In the genomic region with DNA sequence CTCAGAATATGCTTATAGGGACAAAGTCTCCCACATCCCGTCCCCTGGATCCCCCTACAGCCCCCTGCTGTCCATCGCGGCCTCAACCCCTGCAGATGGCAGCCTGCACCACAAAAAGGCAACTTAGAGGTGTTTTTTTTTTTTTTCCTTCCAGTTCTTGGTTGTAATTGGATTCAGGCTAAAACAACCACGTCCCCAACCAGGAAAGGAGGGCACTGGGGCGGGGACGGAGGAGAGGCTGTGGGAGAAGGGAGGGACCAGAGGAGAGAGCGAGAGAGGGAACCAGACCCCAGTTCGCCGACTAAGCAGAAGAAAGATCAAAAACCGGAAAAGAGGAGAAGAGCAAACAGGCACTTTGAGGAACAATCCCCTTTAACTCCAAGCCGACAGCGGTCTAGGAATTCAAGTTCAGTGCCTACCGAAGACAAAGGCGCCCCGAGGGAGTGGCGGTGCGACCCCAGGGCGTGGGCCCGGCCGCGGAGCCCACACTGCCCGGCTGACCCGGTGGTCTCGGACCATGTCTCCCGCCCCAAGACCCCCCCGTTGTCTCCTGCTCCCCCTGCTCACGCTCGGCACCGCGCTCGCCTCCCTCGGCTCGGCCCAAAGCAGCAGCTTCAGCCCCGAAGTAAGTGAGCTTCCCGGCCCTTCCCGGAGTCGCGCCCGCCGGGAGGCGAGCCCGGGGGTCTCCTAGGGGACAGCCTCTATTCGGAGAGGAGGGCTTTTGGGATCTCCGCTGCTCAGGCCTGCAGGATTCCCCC, we compare ENCODE assay signal across 1 cellular context.
TF ChIP-seq lines count a peak whose summit lies in the region.

A gene (plus strand): TSS at position 285 of the 758 bp plus-strand sequence. CDS start 233 bp downstream, at position 518.

TF ChIP-seq in HepG2, 621 proteins besides CTCF, POLR2A, EP300 and RAD21 (continued from another document):
- TF ChIP-seq, protein P1, sequence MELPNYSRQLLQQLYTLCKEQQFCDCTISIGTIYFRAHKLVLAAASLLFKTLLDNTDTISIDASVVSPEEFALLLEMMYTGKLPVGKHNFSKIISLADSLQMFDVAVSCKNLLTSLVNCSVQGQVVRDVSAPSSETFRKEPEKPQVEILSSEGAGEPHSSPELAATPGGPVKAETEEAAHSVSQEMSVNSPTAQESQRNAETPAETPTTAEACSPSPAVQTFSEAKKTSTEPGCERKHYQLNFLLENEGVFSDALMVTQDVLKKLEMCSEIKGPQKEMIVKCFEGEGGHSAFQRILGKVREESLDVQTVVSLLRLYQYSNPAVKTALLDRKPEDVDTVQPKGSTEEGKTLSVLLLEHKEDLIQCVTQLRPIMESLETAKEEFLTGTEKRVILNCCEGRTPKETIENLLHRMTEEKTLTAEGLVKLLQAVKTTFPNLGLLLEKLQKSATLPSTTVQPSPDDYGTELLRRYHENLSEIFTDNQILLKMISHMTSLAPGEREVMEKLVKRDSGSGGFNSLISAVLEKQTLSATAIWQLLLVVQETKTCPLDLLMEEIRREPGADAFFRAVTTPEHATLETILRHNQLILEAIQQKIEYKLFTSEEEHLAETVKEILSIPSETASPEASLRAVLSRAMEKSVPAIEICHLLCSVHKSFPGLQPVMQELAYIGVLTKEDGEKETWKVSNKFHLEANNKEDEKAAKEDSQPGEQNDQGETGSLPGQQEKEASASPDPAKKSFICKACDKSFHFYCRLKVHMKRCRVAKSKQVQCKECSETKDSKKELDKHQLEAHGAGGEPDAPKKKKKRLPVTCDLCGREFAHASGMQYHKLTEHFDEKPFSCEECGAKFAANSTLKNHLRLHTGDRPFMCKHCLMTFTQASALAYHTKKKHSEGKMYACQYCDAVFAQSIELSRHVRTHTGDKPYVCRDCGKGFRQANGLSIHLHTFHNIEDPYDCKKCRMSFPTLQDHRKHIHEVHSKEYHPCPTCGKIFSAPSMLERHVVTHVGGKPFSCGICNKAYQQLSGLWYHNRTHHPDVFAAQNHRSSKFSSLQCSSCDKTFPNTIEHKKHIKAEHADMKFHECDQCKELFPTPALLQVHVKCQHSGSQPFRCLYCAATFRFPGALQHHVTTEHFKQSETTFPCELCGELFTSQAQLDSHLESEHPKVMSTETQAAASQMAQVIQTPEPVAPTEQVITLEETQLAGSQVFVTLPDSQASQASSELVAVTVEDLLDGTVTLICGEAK (IDR thresholded peaks at IDR 0.05) = no peak
- TF ChIP-seq, protein P1 (CRISPR knock-in tag; IDR thresholded peaks at IDR 0.05) = no peak
- TF ChIP-seq, protein P2, sequence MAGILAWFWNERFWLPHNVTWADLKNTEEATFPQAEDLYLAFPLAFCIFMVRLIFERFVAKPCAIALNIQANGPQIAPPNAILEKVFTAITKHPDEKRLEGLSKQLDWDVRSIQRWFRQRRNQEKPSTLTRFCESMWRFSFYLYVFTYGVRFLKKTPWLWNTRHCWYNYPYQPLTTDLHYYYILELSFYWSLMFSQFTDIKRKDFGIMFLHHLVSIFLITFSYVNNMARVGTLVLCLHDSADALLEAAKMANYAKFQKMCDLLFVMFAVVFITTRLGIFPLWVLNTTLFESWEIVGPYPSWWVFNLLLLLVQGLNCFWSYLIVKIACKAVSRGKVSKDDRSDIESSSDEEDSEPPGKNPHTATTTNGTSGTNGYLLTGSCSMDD (CRISPR knock-in tag; IDR thresholded peaks at IDR 0.05) = 0 out of 2 replicates have a peak, but pooled peaks have one; percentile 10
- TF ChIP-seq ZNF720 (CRISPR knock-in tag; IDR thresholded peaks at IDR 0.05) = no peak
- TF ChIP-seq ZSCAN12 (CRISPR knock-in tag; IDR thresholded peaks at IDR 0.05) = 0 out of 2 replicates have a peak, but pooled peaks have one; percentile 6
- TF ChIP-seq, protein P3, sequence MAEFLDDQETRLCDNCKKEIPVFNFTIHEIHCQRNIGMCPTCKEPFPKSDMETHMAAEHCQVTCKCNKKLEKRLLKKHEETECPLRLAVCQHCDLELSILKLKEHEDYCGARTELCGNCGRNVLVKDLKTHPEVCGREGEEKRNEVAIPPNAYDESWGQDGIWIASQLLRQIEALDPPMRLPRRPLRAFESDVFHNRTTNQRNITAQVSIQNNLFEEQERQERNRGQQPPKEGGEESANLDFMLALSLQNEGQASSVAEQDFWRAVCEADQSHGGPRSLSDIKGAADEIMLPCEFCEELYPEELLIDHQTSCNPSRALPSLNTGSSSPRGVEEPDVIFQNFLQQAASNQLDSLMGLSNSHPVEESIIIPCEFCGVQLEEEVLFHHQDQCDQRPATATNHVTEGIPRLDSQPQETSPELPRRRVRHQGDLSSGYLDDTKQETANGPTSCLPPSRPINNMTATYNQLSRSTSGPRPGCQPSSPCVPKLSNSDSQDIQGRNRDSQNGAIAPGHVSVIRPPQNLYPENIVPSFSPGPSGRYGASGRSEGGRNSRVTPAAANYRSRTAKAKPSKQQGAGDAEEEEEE (CRISPR knock-in tag; IDR thresholded peaks at IDR 0.05; ENCODE audit: borderline replicate concordance) = no peak
- TF ChIP-seq RELA (CRISPR knock-in tag; IDR thresholded peaks at IDR 0.05) = no peak
- TF ChIP-seq KLF6 (CRISPR knock-in tag; IDR thresholded peaks at IDR 0.05) = no peak
- TF ChIP-seq, protein P4, sequence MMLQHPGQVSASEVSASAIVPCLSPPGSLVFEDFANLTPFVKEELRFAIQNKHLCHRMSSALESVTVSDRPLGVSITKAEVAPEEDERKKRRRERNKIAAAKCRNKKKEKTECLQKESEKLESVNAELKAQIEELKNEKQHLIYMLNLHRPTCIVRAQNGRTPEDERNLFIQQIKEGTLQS (CRISPR knock-in tag; IDR thresholded peaks at IDR 0.05) = no peak
- TF ChIP-seq, protein P5, sequence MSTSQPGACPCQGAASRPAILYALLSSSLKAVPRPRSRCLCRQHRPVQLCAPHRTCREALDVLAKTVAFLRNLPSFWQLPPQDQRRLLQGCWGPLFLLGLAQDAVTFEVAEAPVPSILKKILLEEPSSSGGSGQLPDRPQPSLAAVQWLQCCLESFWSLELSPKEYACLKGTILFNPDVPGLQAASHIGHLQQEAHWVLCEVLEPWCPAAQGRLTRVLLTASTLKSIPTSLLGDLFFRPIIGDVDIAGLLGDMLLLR (CRISPR knock-in tag; IDR thresholded peaks at IDR 0.05) = no peak
- no peak for TF ChIP-seq ZBTB42 (CRISPR knock-in tag; IDR thresholded peaks at IDR 0.05)
- TF ChIP-seq ZNF17 (CRISPR knock-in tag; IDR thresholded peaks at IDR 0.05) = no peak
- TF ChIP-seq, protein P6, sequence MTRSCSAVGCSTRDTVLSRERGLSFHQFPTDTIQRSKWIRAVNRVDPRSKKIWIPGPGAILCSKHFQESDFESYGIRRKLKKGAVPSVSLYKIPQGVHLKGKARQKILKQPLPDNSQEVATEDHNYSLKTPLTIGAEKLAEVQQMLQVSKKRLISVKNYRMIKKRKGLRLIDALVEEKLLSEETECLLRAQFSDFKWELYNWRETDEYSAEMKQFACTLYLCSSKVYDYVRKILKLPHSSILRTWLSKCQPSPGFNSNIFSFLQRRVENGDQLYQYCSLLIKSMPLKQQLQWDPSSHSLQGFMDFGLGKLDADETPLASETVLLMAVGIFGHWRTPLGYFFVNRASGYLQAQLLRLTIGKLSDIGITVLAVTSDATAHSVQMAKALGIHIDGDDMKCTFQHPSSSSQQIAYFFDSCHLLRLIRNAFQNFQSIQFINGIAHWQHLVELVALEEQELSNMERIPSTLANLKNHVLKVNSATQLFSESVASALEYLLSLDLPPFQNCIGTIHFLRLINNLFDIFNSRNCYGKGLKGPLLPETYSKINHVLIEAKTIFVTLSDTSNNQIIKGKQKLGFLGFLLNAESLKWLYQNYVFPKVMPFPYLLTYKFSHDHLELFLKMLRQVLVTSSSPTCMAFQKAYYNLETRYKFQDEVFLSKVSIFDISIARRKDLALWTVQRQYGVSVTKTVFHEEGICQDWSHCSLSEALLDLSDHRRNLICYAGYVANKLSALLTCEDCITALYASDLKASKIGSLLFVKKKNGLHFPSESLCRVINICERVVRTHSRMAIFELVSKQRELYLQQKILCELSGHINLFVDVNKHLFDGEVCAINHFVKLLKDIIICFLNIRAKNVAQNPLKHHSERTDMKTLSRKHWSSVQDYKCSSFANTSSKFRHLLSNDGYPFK (CRISPR knock-in tag; IDR thresholded peaks at IDR 0.05; ENCODE audit: borderline replicate concordance) = no peak
- TF ChIP-seq ZNF33B (CRISPR knock-in tag; IDR thresholded peaks at IDR 0.05) = no peak
- no peak for TF ChIP-seq TBL1XR1 (IDR thresholded peaks at IDR 0.05; ENCODE audit: borderline replicate concordance, low read length, partially characterized antibody)
- TF ChIP-seq, protein P7, sequence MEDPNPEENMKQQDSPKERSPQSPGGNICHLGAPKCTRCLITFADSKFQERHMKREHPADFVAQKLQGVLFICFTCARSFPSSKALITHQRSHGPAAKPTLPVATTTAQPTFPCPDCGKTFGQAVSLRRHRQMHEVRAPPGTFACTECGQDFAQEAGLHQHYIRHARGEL (CRISPR knock-in tag; IDR thresholded peaks at IDR 0.05) = no peak
- TF ChIP-seq, protein P8, sequence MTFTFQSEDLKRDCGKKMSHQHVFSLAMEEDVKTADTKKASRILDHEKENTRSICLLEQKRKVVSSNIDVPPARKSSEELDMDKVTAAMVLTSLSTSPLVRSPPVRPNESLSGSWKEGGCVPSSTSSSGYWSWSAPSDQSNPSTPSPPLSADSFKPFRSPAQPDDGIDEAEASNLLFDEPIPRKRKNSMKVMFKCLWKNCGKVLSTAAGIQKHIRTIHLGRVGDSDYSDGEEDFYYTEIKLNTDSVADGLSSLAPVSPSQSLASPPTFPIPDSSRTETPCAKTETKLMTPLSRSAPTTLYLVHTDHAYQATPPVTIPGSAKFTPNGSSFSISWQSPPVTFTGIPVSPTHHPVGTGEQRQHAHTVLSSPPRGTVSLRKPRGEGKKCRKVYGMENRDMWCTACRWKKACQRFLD (CRISPR knock-in tag; IDR thresholded peaks at IDR 0.05; ENCODE audit: borderline replicate concordance) = no peak
- TF ChIP-seq ZNF780A (CRISPR knock-in tag; IDR thresholded peaks at IDR 0.05) = no peak
- TF ChIP-seq POGZ (CRISPR knock-in tag; IDR thresholded peaks at IDR 0.05) = no peak
